14 cellular contexts compared by ENCODE assay signal in genomic region chr6:158461954-158462353, GRCh38.
DNase-seq lines count a peak whose midpoint lies in the region; ATAC-seq and TF ChIP-seq lines count a peak whose summit lies in the region.
"Had no signal": no experiment of that assay in that cellular context is flagged by ENCODE, and none has a peak within 500 bp of the region (broad histone marks: within the 10 kb centered on the region; RNA-seq: fewer than 3 reads in every experiment).

No MANE protein-coding gene starts in this region.

- H3K4me3 ChIP-seq in PC-3 (ENCODE audit: low read length) (no peak overlapping the region), cardiac fibroblast (replicated peaks in 1 of 2; ENCODE audit: low read depth in 2 of 2, low read length in 2 of 2) (no peak overlapping the region), uterus (no peak overlapping the region)
- H3K4me3 ChIP-seq: GM12878 had no signal

- ATAC-seq in PC-3 (peak; percentile 42; the same call in 1 of the 2 replicates), foreskin keratinocyte (no peak)
- ATAC-seq in naive thymus-derived CD8-positive, alpha-beta T cell, result no peak
- ATAC-seq: GM12878, HCT116 had no signal

- H3K9ac ChIP-seq in PC-3 (ENCODE audit: low read length), result no peak overlapping the region

- H3K36me3 ChIP-seq in PC-3 (ENCODE audit: low read depth, low read length) (no peaks in the 10 kb centered on the region), uterus (no peaks in the 10 kb centered on the region)

- H3K9me3 Mint-ChIP-seq in naive thymus-derived CD8-positive, alpha-beta T cell, result no peaks in the 10 kb centered on the region
- H3K9me3 Mint-ChIP-seq: CD4-positive, alpha-beta T cell had no signal

- BruUV-seq in PC-3 (replicated peaks; lab: Mats Ljungman, UMichigan), result no TSS peak

- H3K9me2 ChIP-seq in PC-3 (replicated peaks; ENCODE audit: low read length), result no peaks in the 10 kb centered on the region

- no peak overlapping the region for H3K27ac Mint-ChIP-seq in naive thymus-derived CD8-positive, alpha-beta T cell
- H3K27ac Mint-ChIP-seq: B cell; CD4-positive, alpha-beta T cell had no signal

- intact Hi-C loops in PC-3 (cut with micrococcal nuclease) (no loop called here), uterus (cut with DNase I; ENCODE audit: low total_unique reads) (no loop called here)

- POLR2A ChIA-PET in PC-3 (lab: Charles Lee; ENCODE audit: unreplicated experiment), result no interaction called here
- POLR2A ChIA-PET in naive thymus-derived CD8-positive, alpha-beta T cell (lab: Charles Lee), result no interaction called here

- H3K36me3 Mint-ChIP-seq in naive thymus-derived CD8-positive, alpha-beta T cell, result peaks cover 16 to 85% (median 44%) of the 10 kb centered on the region in 3 donors

- CTCF ChIA-PET in PC-3 (lab: Charles Lee), result interaction anchor here (0.7 kb wide), 1 partner anchor 13 kb away, joined by 5 read pairs; no protein-coding TSS in a partner anchor

- H3K79me2 ChIP-seq in PC-3 (ENCODE audit: low read length), result no peaks in the 10 kb centered on the region

- no peak overlapping the region for H2AFZ ChIP-seq in PC-3 (ENCODE audit: low read length)

- H3K9me3 ChIP-seq in PC-3 (ENCODE audit: low read length) (no peaks in the 10 kb centered on the region), uterus (no peaks in the 10 kb centered on the region)

- H4K20me1 ChIP-seq in PC-3 (ENCODE audit: low read length), result no peaks in the 10 kb centered on the region

- H3K27me3 ChIP-seq in PC-3 (ENCODE audit: low read length) (no peaks in the 10 kb centered on the region), uterus (no peaks in the 10 kb centered on the region), foreskin keratinocyte (no peaks in the 10 kb centered on the region)

- no peak overlapping the region for H3K4me2 ChIP-seq in PC-3 (ENCODE audit: low read length)

- TF ChIP-seq CTCF in PC-3 (conservative IDR thresholded peaks at IDR 0.05; ENCODE audit: low read depth, low read length), result no peak
- no peak for TF ChIP-seq CTCF in cardiac fibroblast (IDR thresholded peaks at IDR 0.05; ENCODE audit: low read depth, low read length)
- no peak for TF ChIP-seq CTCF in uterus (IDR thresholded peaks at IDR 0.05)
- no peak for TF ChIP-seq CTCF in foreskin keratinocyte (conservative IDR thresholded peaks at IDR 0.05)

- H3K4me1 ChIP-seq in PC-3 (ENCODE audit: insufficient read depth, low read length), result peaks cover 22% of the 10 kb centered on the region
- H3K4me1 ChIP-seq in uterus, result no peaks in the 10 kb centered on the region
- H3K4me1 ChIP-seq in foreskin keratinocyte, result peaks cover 15% of the 10 kb centered on the region

- H3K4me3 Mint-ChIP-seq in naive thymus-derived CD8-positive, alpha-beta T cell, result no peak overlapping the region
- H3K4me3 Mint-ChIP-seq: B cell; CD4-positive, alpha-beta T cell had no signal

- H3K27ac ChIP-seq in PC-3 (ENCODE audit: low read length) (no peak overlapping the region), uterus (peak overlapping the region; percentile 0 to 42), foreskin keratinocyte (no peak overlapping the region)

- TF ChIP-seq POLR2A in uterus (IDR thresholded peaks at IDR 0.05), result no peak

- peak; percentile 24 for DNase-seq in PC-3
- DNase-seq in cardiac fibroblast (ENCODE audit: low read depth in 2 of 2), result peak; percentile 42 to 43
- peak; percentile 15 for DNase-seq in kidney glomerular epithelial cell (lab: John Stamatoyannopoulos, UW)
- DNase-seq in uterus, result no peak
- no peak for DNase-seq in naive thymus-derived CD8-positive, alpha-beta T cell
- DNase-seq in NCI-H1436 treated with DMSO at 0.1 percent for 48 hours (lab: John Stamatoyannopoulos, UW), result no peak
- no peak for DNase-seq in foreskin keratinocyte
- DNase-seq: C1 segment of cervical spinal cord; Calu3; CD4-positive, alpha-beta T cell; DMS 273 treated with DMSO at 0.1 percent for 48 hours had no signal

- H3K4me1 Mint-ChIP-seq in naive thymus-derived CD8-positive, alpha-beta T cell, result no peaks in the 10 kb centered on the region
- H3K4me1 Mint-ChIP-seq: B cell had no signal

- no peaks in the 10 kb centered on the region for H3K27me3 Mint-ChIP-seq in naive thymus-derived CD8-positive, alpha-beta T cell
- H3K27me3 Mint-ChIP-seq: B cell; CD4-positive, alpha-beta T cell had no signal

- no peaks in the 10 kb centered on the region for H3F3A ChIP-seq in PC-3 (ENCODE audit: low read length, unreplicated experiment)

Comparison
In these comparisons a context has a peak if more than half of its experiments do, and no peak if none do; other contexts are left out.
1. DNase-seq: peak in PC-3 (single experiment), cardiac fibroblast (2 of 2) and kidney glomerular epithelial cell (single experiment); none in uterus (0 of 2), naive thymus-derived CD8-positive, alpha-beta T cell (0 of 10), NCI-H1436 treated with DMSO at 0.1 percent for 48 hours (single experiment) and foreskin keratinocyte (0 of 2).
2. H3K27ac ChIP-seq: peak in uterus (2 of 2); none in PC-3 (single experiment) and foreskin keratinocyte (single experiment).